Comparison of ENCODE assay signal across 20 cellular contexts in the genomic region with DNA sequence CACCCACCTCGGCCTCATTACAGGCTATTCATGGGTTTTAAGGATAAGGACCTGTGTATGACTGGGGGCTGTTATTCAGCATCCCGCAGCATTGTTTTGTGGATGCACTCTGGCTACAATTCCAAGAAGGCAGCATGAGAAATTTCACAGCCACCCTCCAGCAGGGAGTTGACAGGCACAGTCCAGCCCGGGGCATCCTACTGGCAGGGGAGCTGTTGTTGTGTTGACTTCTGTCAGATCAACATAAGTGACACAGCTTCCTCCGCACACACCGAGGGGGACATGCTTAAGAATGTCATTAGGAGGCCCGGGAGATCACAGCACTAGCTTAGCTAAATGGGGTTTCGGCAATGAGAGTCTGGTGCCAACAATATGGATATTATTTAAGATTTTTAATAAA.
DNase-seq lines count a peak whose midpoint lies in the region; ATAC-seq and TF ChIP-seq lines count a peak whose summit lies in the region.
"Had no signal": no experiment of that assay in that cellular context is flagged by ENCODE, and none has a peak within 500 bp of the region (broad histone marks: within the 10 kb centered on the region; RNA-seq: fewer than 3 reads in every experiment).

No MANE protein-coding gene starts in this region.

- H3K4me2 ChIP-seq in H9 (ENCODE audit: insufficient read depth, insufficient read length, low read length) (no peak overlapping the region), neural progenitor cell (no peak overlapping the region)
- H3K4me2 ChIP-seq: BLaER1 had no signal

- H2AK5ac ChIP-seq in H9 (ENCODE audit: insufficient read length, low read length) = no peak overlapping the region

- H2BK15ac ChIP-seq in H9 (ENCODE audit: low read depth, low read length) = no peak overlapping the region

- H3K4me3 ChIP-seq in endodermal cell (ENCODE audit: low read length) (no peak overlapping the region), neural progenitor cell (no peak overlapping the region), lower lobe of right lung (no peak overlapping the region)
- H3K4me3 ChIP-seq: BLaER1, GM12878, GM23248, HAP-1 had no signal

- no peak overlapping the region for H3T11ph ChIP-seq in H9 (ENCODE audit: low read length)

- intact Hi-C loops in lower lobe of right lung (cut with DNase I) = no loop called here

- no peak overlapping the region for H2BK20ac ChIP-seq in H9 (ENCODE audit: low read depth, low read length, poor library complexity, severe bottlenecking)

- H3K36me3 ChIP-seq in endodermal cell (ENCODE audit: control insufficient read depth, insufficient read depth, low read length) (no peaks in the 10 kb centered on the region), neural progenitor cell (no peaks in the 10 kb centered on the region), lower lobe of right lung (no peaks in the 10 kb centered on the region)
- H3K36me3 ChIP-seq: BLaER1, HAP-1 had no signal

- H3K56ac ChIP-seq in H9 (ENCODE audit: insufficient read length, low read depth, low read length) = no peak overlapping the region

- no peaks in the 10 kb centered on the region for H3K27me3 ChIP-seq in H9 (ENCODE audit: insufficient read depth, low read length)
- no peaks in the 10 kb centered on the region for H3K27me3 ChIP-seq in endodermal cell (ENCODE audit: control insufficient read depth, insufficient read depth, low read length, poor library complexity, severe bottlenecking)
- H3K27me3 ChIP-seq in neural progenitor cell = no peaks in the 10 kb centered on the region
- no peaks in the 10 kb centered on the region for H3K27me3 ChIP-seq in lower lobe of right lung (ENCODE audit: low read depth)
- H3K27me3 ChIP-seq: BLaER1 had no signal

- no peak overlapping the region for H2BK12ac ChIP-seq in H9 (ENCODE audit: insufficient read length, low read depth, low read length)

- no peak overlapping the region for H3K27ac ChIP-seq in H9 (ENCODE audit: insufficient read length, low read depth, low read length)
- H3K27ac ChIP-seq in endodermal cell (ENCODE audit: low read depth, low read length) = no peak overlapping the region
- no peak overlapping the region for H3K27ac ChIP-seq in neural progenitor cell
- no peak overlapping the region for H3K27ac ChIP-seq in lower lobe of right lung
- H3K27ac ChIP-seq: BLaER1, C4-2B, GM23248 had no signal

- WGBS in H9 (ENCODE audit: extremely low coverage, insufficient read length, low lambda C conversion rate) = no CpG with 5 or more reads among the region's 7 CpGs
- 49 to 79% methylated on average over 7 of the region's 7 CpGs for WGBS in endodermal cell (ENCODE audit: insufficient coverage in 1 of 2, insufficient read length in 1 of 2), 2 experiments

- no peaks in the 10 kb centered on the region for H3K79me2 ChIP-seq in H9 (ENCODE audit: insufficient read depth, low read length)
- H3K79me2 ChIP-seq in neural progenitor cell (ENCODE audit: low read depth) = no peaks in the 10 kb centered on the region

- no peak overlapping the region for H2BK5ac ChIP-seq in H9 (ENCODE audit: insufficient read length, low read length)

- H3K4me3 Mint-ChIP-seq in H9 (no peak overlapping the region), endodermal cell (no peak overlapping the region), neural progenitor cell (no peak overlapping the region)
- H3K4me3 Mint-ChIP-seq: CD4-positive, CD25-positive, alpha-beta regulatory T cell; CD8-positive, alpha-beta T cell; HFFc6 had no signal

- H4K8ac ChIP-seq in H9 (replicated peaks; ENCODE audit: insufficient read length, low read depth, low read length) = no peak overlapping the region

- no peak overlapping the region for H3K23ac ChIP-seq in H9 (ENCODE audit: insufficient read length, low read depth, low read length)

- H3K4me1 ChIP-seq in H9 (ENCODE audit: insufficient read depth, low read length) (no peaks in the 10 kb centered on the region), endodermal cell (ENCODE audit: control insufficient read depth, insufficient read depth, low read length) (no peaks in the 10 kb centered on the region), neural progenitor cell (peaks cover 4% of the 10 kb centered on the region), lower lobe of right lung (no peaks in the 10 kb centered on the region)
- H3K4me1 ChIP-seq: BLaER1, Caco-2, HAP-1 had no signal

- H4K20me1 ChIP-seq in H9 (ENCODE audit: control insufficient read depth, insufficient read depth, insufficient read length) (no peaks in the 10 kb centered on the region), neural progenitor cell (ENCODE audit: low read depth) (no peaks in the 10 kb centered on the region)
- H4K20me1 ChIP-seq: BLaER1 had no signal

- H3K9ac ChIP-seq in H9 (ENCODE audit: extremely low read depth, insufficient read length, low read length) (no peak overlapping the region), endodermal cell (ENCODE audit: extremely low read depth, low read length, poor library complexity, severe bottlenecking) (no peak overlapping the region), neural progenitor cell (no peak overlapping the region)
- H3K9ac ChIP-seq: BLaER1, GM23248 had no signal

- H3K14ac ChIP-seq in H9 (ENCODE audit: insufficient read depth, low read length) = no peak overlapping the region

- TF ChIP-seq CTCF in H9 (conservative IDR thresholded peaks at IDR 0.05) (no peak), endodermal cell (conservative IDR thresholded peaks at IDR 0.05) (no peak), neural progenitor cell (IDR thresholded peaks at IDR 0.05) (no peak), lower lobe of right lung (IDR thresholded peaks at IDR 0.05) (no peak)

- H3K4ac ChIP-seq in H9 (ENCODE audit: low read depth, low read length) = no peak overlapping the region

- no peaks in the 10 kb centered on the region for H3F3A ChIP-seq in neural progenitor cell (ENCODE audit: low read depth)

- H4K91ac ChIP-seq in H9 (ENCODE audit: insufficient read length, low read depth, low read length) = no peak overlapping the region

- H3K9me3 ChIP-seq in H9 (ENCODE audit: control insufficient read depth, low read depth, low read length) (no peaks in the 10 kb centered on the region), endodermal cell (ENCODE audit: control insufficient read depth, low read length) (no peaks in the 10 kb centered on the region), neural progenitor cell (ENCODE audit: low read depth) (no peaks in the 10 kb centered on the region), lower lobe of right lung (no peaks in the 10 kb centered on the region)
- H3K9me3 ChIP-seq: Caco-2, HAP-1 had no signal

- peak overlapping the region in 2 of 3 experiments; percentile 55 to 65; a peak in 3 of 7 replicates for H3K27ac Mint-ChIP-seq in H9
- peak overlapping the region; percentile 22 for H3K27ac Mint-ChIP-seq in endodermal cell
- peak overlapping the region; percentile 43 for H3K27ac Mint-ChIP-seq in neural progenitor cell
- H3K27ac Mint-ChIP-seq: CD4-positive, CD25-positive, alpha-beta regulatory T cell; CD8-positive, alpha-beta T cell; HFFc6 had no signal

- H3K79me1 ChIP-seq in H9 (ENCODE audit: insufficient read depth, low read depth, low read length, poor library complexity, severe bottlenecking) = no peaks in the 10 kb centered on the region

- no peaks in the 10 kb centered on the region for H3K23me2 ChIP-seq in H9 (ENCODE audit: insufficient read length, low read depth, low read length, poor library complexity, severe bottlenecking)

- H2AFZ ChIP-seq in H9 (ENCODE audit: low read length) = no peak overlapping the region
- no peak overlapping the region for H2AFZ ChIP-seq in neural progenitor cell (replicated peaks)
- H2AFZ ChIP-seq: GM23248 had no signal

- DNase-seq in H9 (no peak), endodermal cell (peak; percentile 66), mesenteric fat pad (ENCODE audit: low spot score) (peak; percentile 85), neural progenitor cell (ENCODE audit: low spot score) (peak; percentile 4), lower lobe of right lung (no peak), GM19238 (ENCODE audit: insufficient read length, low spot score) (no peak)
- DNase-seq in activated naive CD4-positive, alpha-beta T cell treated with Interleukin-2 at 50 U/mL for 16 hours = no peak
- DNase-seq: Caco-2; CD4-positive, CD25-positive, alpha-beta regulatory T cell; CD8-positive, alpha-beta T cell; DMS153; DND-41; GDM1; GM23248; HFFc6 had no signal

- H3K36me3 Mint-ChIP-seq in H9 (ENCODE audit: insufficient read depth in 1 of 3, low read depth in 3 of 3) (peaks cover 2 to 18% (median 10%) of the 10 kb centered on the region in 3 experiments; a peak in 6 of 7 replicates), endodermal cell (ENCODE audit: low read depth) (no peaks in the 10 kb centered on the region), neural progenitor cell (peaks cover 9% of the 10 kb centered on the region)
- H3K36me3 Mint-ChIP-seq: CD4-positive, CD25-positive, alpha-beta regulatory T cell; CD8-positive, alpha-beta T cell had no signal

- H3K27me3 Mint-ChIP-seq in H9 (ENCODE audit: low read depth) (no peaks in the 10 kb centered on the region; the same call in 1 of the 2 replicates), endodermal cell (ENCODE audit: insufficient read depth) (no peaks in the 10 kb centered on the region), neural progenitor cell (ENCODE audit: insufficient read depth, low read depth) (peaks cover 3% of the 10 kb centered on the region)

- H3K18ac ChIP-seq in H9 (ENCODE audit: insufficient read length, low read depth, low read length) = no peak overlapping the region

- peaks cover 6% of the 10 kb centered on the region in 2 experiments; a peak in 4 of 5 replicates for H3K9me3 Mint-ChIP-seq in H9
- peaks cover 6% of the 10 kb centered on the region for H3K9me3 Mint-ChIP-seq in endodermal cell
- H3K9me3 Mint-ChIP-seq in neural progenitor cell = peaks cover 11% of the 10 kb centered on the region

- H2BK120ac ChIP-seq in H9 (ENCODE audit: low read depth, low read length, poor library complexity, severe bottlenecking) = no peak overlapping the region

- ATAC-seq in GM21447 (IDR thresholded peaks at IDR 0.05; ENCODE audit: unreplicated experiment) (no peak), lower lobe of right lung (no peak)
- ATAC-seq: CD8-positive, alpha-beta T cell; GM12878 had no signal

- no peak overlapping the region for H4K5ac ChIP-seq in H9 (ENCODE audit: insufficient read length, low read depth, low read length)

- H3K4me1 Mint-ChIP-seq in H9 (peaks cover 5% of the 10 kb centered on the region in 2 experiments), endodermal cell (peaks cover 2% of the 10 kb centered on the region), neural progenitor cell (peaks cover 10% of the 10 kb centered on the region)

Comparison
In these comparisons a context has a peak if more than half of its experiments do, and no peak if none do; other contexts are left out.
1. DNase-seq: peak in endodermal cell (single experiment), mesenteric fat pad (single experiment) and neural progenitor cell (single experiment); none in H9 (single experiment), lower lobe of right lung (single experiment), activated naive CD4-positive, alpha-beta T cell treated with Interleukin-2 at 50 U/mL for 16 hours (single experiment) and GM19238 (single experiment).
2. Peak in every context shown above with its lines, with median percentiles within 50 percentile points of each other: H3K27ac Mint-ChIP-seq.